In genomic region chr3:72271923-72272322, GRCh38 we compare ENCODE assay signal across 19 cellular contexts.
"Had no signal": no experiment of that assay in that cellular context is flagged by ENCODE, and none has a peak within 500 bp of the region (broad histone marks: within the 10 kb centered on the region; RNA-seq: fewer than 3 reads in every experiment).

No MANE protein-coding gene starts in this region.

- H3K27me3 ChIP-seq: body of pancreas, esophagus muscularis mucosa, gastroesophageal sphincter, tibial artery had no signal

- H3K4me3 ChIP-seq: body of pancreas, coronary artery, esophagus muscularis mucosa, gastroesophageal sphincter, tibial artery had no signal

- DNase-seq: activated CD4-positive, alpha-beta T cell treated with anti-CD3 and anti-CD28 coated beads for 36 hours; activated CD4-positive, alpha-beta T cell treated with anti-CD3 and anti-CD28 coated beads, Interleukin-2, amount 50 U/mL, for 48 hours; activated gamma-delta T cell treated with Interleukin-2 at 50 U/mL for 16 hours; activated T-cell treated with anti-CD3 and anti-CD28 coated beads for 4 hours; central memory CD4-positive, alpha-beta T cell; effector CD4-positive, alpha-beta T cell; immature natural killer cell; kidney glomerular epithelial cell; retina; stimulated activated naive B cell treated with anti-CD40 and anti-IgM and Interleukin-4, amounts not matched to agents 10 μg/mL and 1 μg/mL and 100 μg/mL, for 72 hours; SW 1271 had no signal

- ATAC-seq: activated CD4-positive, alpha-beta T cell treated with anti-CD3 and anti-CD28 coated beads for 36 hours; body of pancreas; gastroesophageal sphincter; stimulated activated naive B cell treated with anti-CD40 and anti-IgM and Interleukin-4, amounts not matched to agents 10 μg/mL and 1 μg/mL and 100 μg/mL, for 72 hours; WTC11 had no signal

- H3K27me3 Mint-ChIP-seq: activated naive CD8-positive, alpha-beta T cell; stimulated activated naive B cell treated with anti-CD40 and anti-IgM and Interleukin-4, amounts not matched to agents 10 μg/mL and 1 μg/mL and 100 μg/mL, for 72 hours had no signal

- H3K27ac Mint-ChIP-seq: activated naive CD8-positive, alpha-beta T cell; activated T-helper 1 cell treated with anti-CD3 and anti-CD28 coated beads, Interleukin-12 subunit alpha, Interleukin-12 subunit beta, Interleukin-2, Interleukin-4 antibody, amounts not matched to agents 30 ng/mL and 10 ng/mL and 1 ng/mL, durations not matched to agents 14 hours and 24 hours and 36 hours; immature natural killer cell; WTC11 had no signal

- H3K9me3 ChIP-seq: body of pancreas, esophagus muscularis mucosa, gastroesophageal sphincter, tibial artery had no signal

- H3K27ac ChIP-seq: body of pancreas, tibial artery had no signal

- H3K36me3 Mint-ChIP-seq: immature natural killer cell, WTC11 had no signal

- H3K9me3 Mint-ChIP-seq: activated T-helper 1 cell treated with anti-CD3 and anti-CD28 coated beads, Interleukin-12 subunit alpha, Interleukin-12 subunit beta, Interleukin-2, Interleukin-4 antibody, amounts not matched to agents 30 ng/mL and 10 ng/mL and 1 ng/mL, durations not matched to agents 14 hours and 24 hours and 36 hours; immature natural killer cell; WTC11 had no signal

- H3K4me3 Mint-ChIP-seq: activated CD4-positive, alpha-beta T cell treated with anti-CD3 and anti-CD28 coated beads for 36 hours; activated naive CD8-positive, alpha-beta T cell; activated T-helper 1 cell treated with anti-CD3 and anti-CD28 coated beads, Interleukin-12 subunit alpha, Interleukin-12 subunit beta, Interleukin-2, Interleukin-4 antibody, amounts not matched to agents 30 ng/mL and 10 ng/mL and 1 ng/mL, durations not matched to agents 14 hours and 24 hours and 36 hours; immature natural killer cell; stimulated activated naive B cell treated with anti-CD40 and anti-IgM and Interleukin-4, amounts not matched to agents 10 μg/mL and 1 μg/mL and 100 μg/mL, for 72 hours; WTC11 had no signal

- H3K36me3 ChIP-seq: esophagus muscularis mucosa, gastroesophageal sphincter, tibial artery had no signal
